17 cellular contexts compared by ENCODE assay signal in the genomic region with DNA sequence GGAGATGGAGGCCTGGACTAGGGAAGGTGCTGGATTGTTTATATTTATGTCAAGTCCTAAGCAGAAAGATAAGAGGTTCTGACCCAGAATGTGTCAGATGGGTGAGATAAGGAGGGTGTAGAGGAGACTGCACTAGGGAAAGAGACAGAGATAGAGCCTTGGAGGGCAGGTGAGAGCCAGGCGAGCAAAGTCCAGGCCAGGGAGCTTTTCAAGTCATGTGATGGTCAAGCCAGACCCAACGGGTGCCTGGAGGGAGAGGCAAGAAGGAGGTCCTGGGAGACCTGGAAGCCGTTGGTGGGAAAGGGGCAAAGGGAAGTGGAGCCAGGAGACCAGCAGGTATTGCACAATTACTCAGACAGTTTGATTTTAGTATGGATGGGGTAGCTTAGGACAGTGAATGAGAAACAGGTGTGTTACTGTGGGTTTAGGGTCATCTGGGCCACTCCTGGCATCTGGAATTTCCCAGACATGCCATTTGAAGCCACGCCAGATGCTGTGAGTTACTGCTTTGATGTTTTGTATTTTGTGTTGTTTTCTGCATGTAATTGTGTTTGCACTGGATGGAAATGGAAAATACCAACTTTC. TPM values are rescaled to one million over a fixed set of nuclear protein-coding genes. Genes with fewer than 3 reads are reported as not detected.
A peak's percentile ranks its signal among the peaks of the same experiment; 100 is the strongest.
DNase-seq lines count a peak whose midpoint lies in the region; ATAC-seq and TF ChIP-seq lines count a peak whose summit lies in the region.
"Had no signal": no experiment of that assay in that cellular context is flagged by ENCODE, and none has a peak within 500 bp of the region (broad histone marks: within the 10 kb centered on the region; RNA-seq: fewer than 3 reads in every experiment).

No MANE protein-coding gene starts in this region.

- no peak for DNase-seq in stimulated activated naive CD8-positive, alpha-beta T cell treated with anti-CD3 and anti-CD28 coated beads, Interleukin-15, Interleukin-2, amounts not matched to agents 100 U/mL and 50 U/mL, for 24 hours
- DNase-seq in activated CD8-positive, alpha-beta T cell treated with anti-CD3 and anti-CD28 coated beads for 36 hours = no peak
- DNase-seq in fibroblast of villous mesenchyme (ENCODE audit: low read depth) = peak; percentile 20
- no peak for DNase-seq in stimulated activated naive CD8-positive, alpha-beta T cell treated with anti-CD3 and anti-CD28 coated beads, Interleukin-15, amount 100 ng/mL, for 72 hours
- no peak for DNase-seq in putamen (ENCODE audit: low spot score)
- no peak for DNase-seq in NCI-H1436 (lab: John Stamatoyannopoulos, UW)
- DNase-seq in substantia nigra (lab: John Stamatoyannopoulos, UW) = no peak
- DNase-seq: activated CD8-positive, alpha-beta memory T cell treated with anti-CD3 and anti-CD28 coated beads, Interleukin-2, amount 10 ng/mL, durations not matched to agents 7 days and 5 days; adrenal gland; cerebellar nuclear complex; NCI-H146; NCI-H446 treated with DMSO at 0.1 percent for 48 hours; nucleus accumbens; PC-3 had no signal

- no peak for TF ChIP-seq CTCF in activated CD8-positive, alpha-beta T cell treated with anti-CD3 and anti-CD28 coated beads for 36 hours (IDR thresholded peaks at IDR 0.05)
- TF ChIP-seq CTCF in fibroblast of villous mesenchyme (IDR thresholded peaks at IDR 0.05; ENCODE audit: insufficient read depth, low read depth, low read length) = no peak

- H3K4me3 ChIP-seq in fibroblast of villous mesenchyme (ENCODE audit: low read depth, low read length) = no peak overlapping the region
- H3K4me3 ChIP-seq: adrenal gland, SK-N-MC, smooth muscle cell had no signal

- peaks cover 79% of the 10 kb centered on the region for H3K36me3 Mint-ChIP-seq in stimulated activated naive CD8-positive, alpha-beta T cell treated with anti-CD3 and anti-CD28 coated beads, Interleukin-15, Interleukin-2, amounts not matched to agents 100 ng/mL and 50 ng/mL, for 24 hours (ENCODE audit: low read depth)
- H3K36me3 Mint-ChIP-seq in activated CD8-positive, alpha-beta T cell treated with anti-CD3 and anti-CD28 coated beads for 36 hours (ENCODE audit: low read depth) = peaks cover 54% of the 10 kb centered on the region

- H3K27ac ChIP-seq in substantia nigra (ENCODE audit: low read depth, low read length, poor library complexity, severe bottlenecking) = no peak overlapping the region
- H3K27ac ChIP-seq: SK-N-MC had no signal

- CTCF ChIA-PET in activated CD8-positive, alpha-beta T cell treated with anti-CD3 and anti-CD28 coated beads for 36 hours (lab: Charles Lee) = no interaction called here

- H3K27me3 Mint-ChIP-seq in stimulated activated naive CD8-positive, alpha-beta T cell treated with anti-CD3 and anti-CD28 coated beads, Interleukin-15, Interleukin-2, amounts not matched to agents 100 ng/mL and 50 ng/mL, for 24 hours = no peaks in the 10 kb centered on the region
- H3K27me3 Mint-ChIP-seq in activated CD8-positive, alpha-beta T cell treated with anti-CD3 and anti-CD28 coated beads for 36 hours = no peaks in the 10 kb centered on the region
- no peaks in the 10 kb centered on the region for H3K27me3 Mint-ChIP-seq in stimulated activated naive CD8-positive, alpha-beta T cell treated with anti-CD3 and anti-CD28 coated beads, Interleukin-15, amount 100 ng/mL, for 72 hours
- H3K27me3 Mint-ChIP-seq: activated CD8-positive, alpha-beta memory T cell treated with anti-CD3 and anti-CD28 coated beads, Interleukin-2, amount 10 ng/mL, durations not matched to agents 7 days and 5 days had no signal

- intact Hi-C loops in activated CD8-positive, alpha-beta T cell treated with anti-CD3 and anti-CD28 coated beads for 36 hours (cut with micrococcal nuclease) = no loop called here

- H3K4me3 Mint-ChIP-seq in stimulated activated naive CD8-positive, alpha-beta T cell treated with anti-CD3 and anti-CD28 coated beads, Interleukin-15, Interleukin-2, amounts not matched to agents 100 ng/mL and 50 ng/mL, for 24 hours = no peak overlapping the region
- H3K4me3 Mint-ChIP-seq in activated CD8-positive, alpha-beta T cell treated with anti-CD3 and anti-CD28 coated beads for 36 hours = no peak overlapping the region
- peak overlapping the region in 1 of 2 donors; percentile 34 for H3K4me3 Mint-ChIP-seq in stimulated activated naive CD8-positive, alpha-beta T cell treated with anti-CD3 and anti-CD28 coated beads, Interleukin-15, amount 100 ng/mL, for 72 hours
- H3K4me3 Mint-ChIP-seq: activated CD8-positive, alpha-beta memory T cell treated with anti-CD3 and anti-CD28 coated beads, Interleukin-2, amount 10 ng/mL, durations not matched to agents 7 days and 5 days had no signal

- no peak for ATAC-seq in stimulated activated naive CD8-positive, alpha-beta T cell treated with anti-CD3 and anti-CD28 coated beads, Interleukin-15, Interleukin-2, amounts not matched to agents 100 U/mL and 50 U/mL, for 24 hours
- no peak for ATAC-seq in activated CD8-positive, alpha-beta T cell treated with anti-CD3 and anti-CD28 coated beads for 36 hours
- no peak for ATAC-seq in stimulated activated naive CD8-positive, alpha-beta T cell treated with anti-CD3 and anti-CD28 coated beads, Interleukin-15, amount 100 ng/mL, for 72 hours
- ATAC-seq: activated CD8-positive, alpha-beta memory T cell treated with anti-CD3 and anti-CD28 coated beads, Interleukin-2, amount 10 ng/mL, durations not matched to agents 7 days and 5 days; PC-3 had no signal

- H3K9me3 Mint-ChIP-seq in stimulated activated naive CD8-positive, alpha-beta T cell treated with anti-CD3 and anti-CD28 coated beads, Interleukin-15, Interleukin-2, amounts not matched to agents 100 ng/mL and 50 ng/mL, for 24 hours = no peaks in the 10 kb centered on the region
- no peaks in the 10 kb centered on the region for H3K9me3 Mint-ChIP-seq in activated CD8-positive, alpha-beta T cell treated with anti-CD3 and anti-CD28 coated beads for 36 hours
- no peaks in the 10 kb centered on the region for H3K9me3 Mint-ChIP-seq in stimulated activated naive CD8-positive, alpha-beta T cell treated with anti-CD3 and anti-CD28 coated beads, Interleukin-15, amount 100 ng/mL, for 72 hours

- POLR2A ChIA-PET in activated CD8-positive, alpha-beta T cell treated with anti-CD3 and anti-CD28 coated beads for 36 hours (lab: Charles Lee) = interaction anchor here (1.0 to 1.5 kb wide), 3 partner anchors 9 to 60 kb away, joined by 3 to 6 read pairs (median 4); no protein-coding TSS in a partner anchor

- peaks cover 64% of the 10 kb centered on the region for H3K4me1 Mint-ChIP-seq in stimulated activated naive CD8-positive, alpha-beta T cell treated with anti-CD3 and anti-CD28 coated beads, Interleukin-15, Interleukin-2, amounts not matched to agents 100 ng/mL and 50 ng/mL, for 24 hours (ENCODE audit: low read depth)
- H3K4me1 Mint-ChIP-seq in activated CD8-positive, alpha-beta T cell treated with anti-CD3 and anti-CD28 coated beads for 36 hours (ENCODE audit: low read depth) = peaks cover 57% of the 10 kb centered on the region
- H3K4me1 Mint-ChIP-seq in stimulated activated naive CD8-positive, alpha-beta T cell treated with anti-CD3 and anti-CD28 coated beads, Interleukin-15, amount 100 ng/mL, for 72 hours = peaks cover 57% of the 10 kb centered on the region

- peak overlapping the region; percentile 50 for H3K27ac Mint-ChIP-seq in stimulated activated naive CD8-positive, alpha-beta T cell treated with anti-CD3 and anti-CD28 coated beads, Interleukin-15, Interleukin-2, amounts not matched to agents 100 ng/mL and 50 ng/mL, for 24 hours
- H3K27ac Mint-ChIP-seq in activated CD8-positive, alpha-beta T cell treated with anti-CD3 and anti-CD28 coated beads for 36 hours = peak overlapping the region; percentile 57
- peak overlapping the region; percentile 5 to 34 for H3K27ac Mint-ChIP-seq in stimulated activated naive CD8-positive, alpha-beta T cell treated with anti-CD3 and anti-CD28 coated beads, Interleukin-15, amount 100 ng/mL, for 72 hours
- H3K27ac Mint-ChIP-seq: activated CD8-positive, alpha-beta memory T cell treated with anti-CD3 and anti-CD28 coated beads, Interleukin-2, amount 10 ng/mL, durations not matched to agents 7 days and 5 days had no signal

RNA-seq across cellular contexts. Expression of a gene that starts 5.0 kb away (rescaled TPM):
- 10 to 100 TPM; 40.4 to 42.5 TPM for total RNA-seq in activated CD8-positive, alpha-beta T cell treated with anti-CD3 and anti-CD28 coated beads for 36 hours
- 23.3 and 27.4 TPM in 2 replicates for total RNA-seq in fibroblast of villous mesenchyme

RNA-seq across cellular contexts. Expression of a gene that starts 12.4 kb away (rescaled TPM):
- 100 to 1,000 TPM; 221 to 230 TPM for total RNA-seq in activated CD8-positive, alpha-beta T cell treated with anti-CD3 and anti-CD28 coated beads for 36 hours
- 78.0 and 228 TPM in 2 replicates for total RNA-seq in fibroblast of villous mesenchyme
